Comparison of ENCODE assay signal across 22 cellular contexts in the genomic region with DNA sequence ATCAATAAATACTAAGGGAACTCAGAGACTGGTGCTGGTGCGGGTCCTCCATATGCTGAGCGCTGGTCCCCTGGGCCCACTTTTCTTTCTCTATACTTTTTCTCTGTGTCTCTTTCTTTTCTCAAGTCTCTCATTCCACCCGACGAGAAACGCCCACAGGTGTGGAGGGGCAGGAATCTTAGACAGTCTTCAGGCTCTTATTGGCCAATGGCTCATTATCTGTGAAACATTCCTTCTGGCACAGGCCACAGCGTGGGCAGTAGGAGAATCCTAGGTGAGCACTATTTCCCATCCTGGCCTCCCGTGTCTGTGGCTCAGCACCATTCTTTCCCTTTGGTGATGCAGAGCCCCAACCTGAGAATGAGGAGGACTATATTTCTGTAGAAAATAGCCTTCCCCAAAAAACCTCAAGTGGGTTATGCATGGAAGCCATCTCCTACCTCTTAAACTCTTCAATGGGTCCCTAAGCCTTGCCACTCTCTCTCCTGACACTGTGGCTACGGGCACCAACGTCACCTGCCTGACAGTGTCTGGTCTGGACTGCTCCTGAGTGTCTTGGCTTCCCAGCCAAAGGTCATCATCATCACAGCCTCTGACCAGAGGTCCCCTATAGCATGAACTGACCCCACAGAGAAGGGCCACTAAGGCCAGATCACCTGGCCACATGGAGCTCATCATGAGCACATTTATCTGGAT. TPM values are rescaled to one million over a fixed set of nuclear protein-coding genes. Genes with fewer than 3 reads are reported as not detected.
DNase-seq lines count a peak whose midpoint lies in the region; ATAC-seq and TF ChIP-seq lines count a peak whose summit lies in the region.
"Had no signal": no experiment of that assay in that cellular context is flagged by ENCODE, and none has a peak within 500 bp of the region (broad histone marks: within the 10 kb centered on the region; RNA-seq: fewer than 3 reads in every experiment).

No MANE protein-coding gene starts in this region.

- peaks cover 0 to 4% (median 0%) of the 10 kb centered on the region in 11 experiments; a peak in 4 of 22 replicates for H3K9me3 ChIP-seq in BLaER1 treated with 17β-estradiol and CSF1 and Interleukin-3, amounts not matched to agents 10 nM and 100 nM (replicated peaks in 1 of 11)
- H3K9me3 ChIP-seq in hepatocyte (ENCODE audit: low read depth) = no peaks in the 10 kb centered on the region
- H3K9me3 ChIP-seq: gastrocnemius medialis, mucosa of descending colon, psoas muscle, transverse colon had no signal

- peak overlapping the region in 3 of 11 experiments; percentile 49 to 57 (median 53); a peak in 5 of 22 replicates for H3K9ac ChIP-seq in BLaER1 treated with 17β-estradiol and CSF1 and Interleukin-3, amounts not matched to agents 10 nM and 100 nM

- peak overlapping the region in 4 of 11 experiments; percentile 27 to 63 (median 45); a peak in 7 of 22 replicates for H3K27ac ChIP-seq in BLaER1 treated with 17β-estradiol and CSF1 and Interleukin-3, amounts not matched to agents 10 nM and 100 nM
- peak overlapping the region; percentile 85 for H3K27ac ChIP-seq in hepatocyte
- H3K27ac ChIP-seq: gastrocnemius medialis, psoas muscle had no signal

- TF ChIP-seq POLR2A in GM15510 (IDR thresholded peaks at IDR 0.05; ENCODE audit: borderline replicate concordance, extremely low read depth, insufficient read length) = peak; percentile 26

- no peak for TF ChIP-seq CTCF in hepatocyte (IDR thresholded peaks at IDR 0.05; ENCODE audit: poor library complexity)

- 70% methylated on average over 9 of the region's 9 CpGs for WGBS in hepatocyte (ENCODE audit: low lambda C conversion rate, missing lambda C conversion rate)

- H3K4me1 ChIP-seq in BLaER1 treated with 17β-estradiol and CSF1 and Interleukin-3, amounts not matched to agents 10 nM and 100 nM = peaks cover 77 to 100% (median 95%) of the 10 kb centered on the region in 10 experiments
- H3K4me1 ChIP-seq in hepatocyte (ENCODE audit: insufficient read depth) = peaks cover 44% of the 10 kb centered on the region
- H3K4me1 ChIP-seq: gastrocnemius medialis, psoas muscle, transverse colon had no signal

- no peaks in the 10 kb centered on the region for H3K9me2 ChIP-seq in hepatocyte (replicated peaks; ENCODE audit: insufficient read depth)

- H3K27me3 ChIP-seq in BLaER1 treated with 17β-estradiol and CSF1 and Interleukin-3, amounts not matched to agents 10 nM and 100 nM = no peaks in the 10 kb centered on the region
- H3K27me3 ChIP-seq in hepatocyte = no peaks in the 10 kb centered on the region
- H3K27me3 ChIP-seq: gastrocnemius medialis, transverse colon had no signal

- no peak for DNase-seq in hepatocyte (ENCODE audit: low spot score)
- DNase-seq in retina = no peak
- DNase-seq in NCI-H526 (lab: John Stamatoyannopoulos, UW) = no peak
- no peak for DNase-seq in stimulated activated CD4-positive, alpha-beta T cell treated with anti-CD3 and anti-CD28 coated beads, Interleukin-2, amount 100 ng/mL, for 48 hours
- DNase-seq: activated CD4-positive, alpha-beta memory T cell treated with anti-CD3 and anti-CD28 coated beads for 36 hours; activated gamma-delta T cell; AML-193; effector memory CD8-positive, alpha-beta T cell; gastrocnemius medialis; NCI-H1694 treated with DMSO at 0.1 percent for 48 hours; psoas muscle; stimulated activated CD4-positive, alpha-beta T cell treated with anti-CD3 and anti-CD28 coated beads, Interleukin-15, amount 100 ng/mL, for 24 hours had no signal

- H3K4me3 ChIP-seq in BLaER1 treated with 17β-estradiol and CSF1 and Interleukin-3, amounts not matched to agents 10 nM and 100 nM = peak overlapping the region in 2 of 10 experiments; percentile 12 to 28; a peak in 4 of 20 replicates
- no peak overlapping the region for H3K4me3 ChIP-seq in hepatocyte
- H3K4me3 ChIP-seq: gastrocnemius medialis, mucosa of descending colon, psoas muscle, transverse colon had no signal

- peak overlapping the region; percentile 1 to 97 (median 79); a peak in 21 of 22 replicates for H3K4me2 ChIP-seq in BLaER1 treated with 17β-estradiol and CSF1 and Interleukin-3, amounts not matched to agents 10 nM and 100 nM
- H3K4me2 ChIP-seq in hepatocyte = peak overlapping the region; percentile 2

- peak; percentile 20 for ATAC-seq in HG03432 (IDR thresholded peaks at IDR 0.05; ENCODE audit: unreplicated experiment)
- no peak for ATAC-seq in HG03135 (IDR thresholded peaks at IDR 0.05; ENCODE audit: unreplicated experiment)
- ATAC-seq: effector memory CD8-positive, alpha-beta T cell; gastrocnemius medialis; psoas muscle had no signal

- H3K79me2 ChIP-seq in hepatocyte = no peaks in the 10 kb centered on the region

- H2AFZ ChIP-seq in hepatocyte = no peak overlapping the region

- no peaks in the 10 kb centered on the region for H4K20me1 ChIP-seq in BLaER1 treated with 17β-estradiol and CSF1 and Interleukin-3, amounts not matched to agents 10 nM and 100 nM
- H4K20me1 ChIP-seq in hepatocyte (ENCODE audit: insufficient read depth, poor library complexity, severe bottlenecking) = no peaks in the 10 kb centered on the region

- no peaks in the 10 kb centered on the region for H3K36me3 ChIP-seq in BLaER1 treated with 17β-estradiol and CSF1 and Interleukin-3, amounts not matched to agents 10 nM and 100 nM
- H3K36me3 ChIP-seq in hepatocyte (replicated peaks; ENCODE audit: insufficient read depth, low read depth) = no peaks in the 10 kb centered on the region
- H3K36me3 ChIP-seq: gastrocnemius medialis, transverse colon had no signal

RNA-seq across cellular contexts. Expression of a gene that starts 6.2 kb away (rescaled TPM):
- 0.20 and 1.2 TPM in 2 replicates for total RNA-seq in hepatocyte
- 2.1 and 2.3 TPM in 2 replicates for polyA plus RNA-seq in hepatocyte
- total RNA-seq: bronchial epithelial cell, Daoy, gastrocnemius medialis, NCI-H460 had no signal

RNA-seq across cellular contexts. Expression of a gene that starts 58.5 kb away (rescaled TPM):
- total RNA-seq in hepatocyte = 0.30 and 0.68 TPM in 2 replicates
- polyA plus RNA-seq in hepatocyte = not detected in 2 replicates
- total RNA-seq: bronchial epithelial cell, Daoy, NCI-H460, RPMI7951 had no signal
